Comparison of ENCODE assay signal across 1 cellular context in genomic region chr17:47736501-47737211, GRCh38.
TF ChIP-seq lines count a peak whose summit lies in the region.

No MANE protein-coding gene starts in this region.

TF ChIP-seq in GM12878, 131 proteins besides CTCF, POLR2A, EP300 and RAD21 (continued from another document):
- TF ChIP-seq SMC3 (IDR thresholded peaks at IDR 0.05; ENCODE audit: borderline replicate concordance, low read length), result no peak
- TF ChIP-seq IKZF2 (IDR thresholded peaks at IDR 0.05), result no peak
- no peak for TF ChIP-seq EED (IDR thresholded peaks at IDR 0.05; ENCODE audit: low read depth)
- no peak for TF ChIP-seq MTA3 (IDR thresholded peaks at IDR 0.05; ENCODE audit: borderline replicate concordance, low read length)
- no peak for TF ChIP-seq ZNF207 (IDR thresholded peaks at IDR 0.05; ENCODE audit: borderline replicate concordance)
- TF ChIP-seq ZZZ3 (IDR thresholded peaks at IDR 0.05; ENCODE audit: control insufficient read depth, insufficient read length, low read depth), result no peak
- TF ChIP-seq KAT2A (conservative IDR thresholded peaks at IDR 0.05; ENCODE audit: control insufficient read depth, low read depth, low read length), result no peak
- 0 out of 2 replicates have a peak, but pooled peaks have one; percentile 12 for TF ChIP-seq DPF2 (IDR thresholded peaks at IDR 0.05)
- no peak for TF ChIP-seq ATF2 (IDR thresholded peaks at IDR 0.05; ENCODE audit: low read length)
- TF ChIP-seq IKZF1 (conservative IDR thresholded peaks at IDR 0.05), result 0 out of 2 replicates have a peak, but pooled peaks have one; percentile 26
- TF ChIP-seq EZH2 (IDR thresholded peaks at IDR 0.05; ENCODE audit: borderline replicate concordance, control insufficient read depth, low read depth, low read length), result no peak
- TF ChIP-seq SPI1 (IDR thresholded peaks at IDR 0.05; ENCODE audit: borderline replicate concordance, insufficient read depth, low read depth, low read length), result peak; percentile 35; the same call in 1 of the 2 replicates
